Comparison of ENCODE assay signal across 11 cellular contexts in the genomic region with DNA sequence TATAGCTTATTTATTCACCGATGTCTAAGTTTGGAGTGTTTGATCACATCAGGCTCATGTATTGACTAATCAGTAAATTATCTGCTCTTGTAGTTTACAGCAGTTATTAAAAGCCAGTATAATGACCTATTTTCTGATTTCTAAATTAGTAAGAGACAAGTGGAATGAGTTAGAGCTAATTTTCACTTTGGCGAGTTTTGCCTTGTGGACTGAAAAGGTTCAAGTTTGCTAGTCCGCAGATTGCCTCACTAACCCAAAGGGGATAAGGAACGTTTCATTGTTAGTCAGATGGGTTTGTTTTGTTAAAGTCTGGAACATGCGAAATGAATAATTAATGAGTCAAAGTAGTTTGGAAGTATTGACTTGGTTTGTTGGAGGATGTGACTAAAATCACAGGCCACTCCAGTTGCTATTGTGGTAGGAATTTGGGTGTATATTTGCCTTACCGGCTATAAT. TPM values are rescaled to one million over a fixed set of nuclear protein-coding genes. Genes with fewer than 3 reads are reported as not detected.
DNase-seq lines count a peak whose midpoint lies in the region; ATAC-seq and TF ChIP-seq lines count a peak whose summit lies in the region.
"Had no signal": no experiment of that assay in that cellular context is flagged by ENCODE, and none has a peak within 500 bp of the region (broad histone marks: within the 10 kb centered on the region; RNA-seq: fewer than 3 reads in every experiment).

No MANE protein-coding gene starts in this region.

- H4K20me1 ChIP-seq in OCI-LY3 (ENCODE audit: insufficient read depth, low read length), result peaks cover 48% of the 10 kb centered on the region

- H3K4me3 Mint-ChIP-seq in CD4-positive, alpha-beta memory T cell, result peak overlapping the region in 5 of 8 donors; percentile 18 to 46 (median 27)

- POLR2A ChIA-PET in CD4-positive, alpha-beta memory T cell (lab: Charles Lee; ENCODE audit: partially characterized antibody), result interaction anchor here (0.5 to 6.6 kb wide), 6 partner anchors 11 to 1796 kb away, joined by 3 to 174 read pairs (median 14); partner anchors contain the start of genes RFX3 and SMARCA2

- H3K27ac ChIP-seq in CD4-positive, alpha-beta memory T cell (ENCODE audit: low read depth, low read length), result peak overlapping the region; percentile 50
- H3K27ac ChIP-seq in OCI-LY3 (ENCODE audit: low read length) (peak overlapping the region; percentile 50), foreskin keratinocyte (no peak overlapping the region)
- H3K27ac ChIP-seq: hepatocyte, right atrium auricular region had no signal

- H3K9me3 ChIP-seq in CD4-positive, alpha-beta memory T cell (ENCODE audit: control insufficient read depth in 1 of 2, low read length in 2 of 2), result no peaks in the 10 kb centered on the region
- H3K9me3 ChIP-seq in OCI-LY3 (ENCODE audit: insufficient read depth, low read length), result no peaks in the 10 kb centered on the region
- H3K9me3 ChIP-seq: right atrium auricular region had no signal

- H3K9me3 Mint-ChIP-seq in CD4-positive, alpha-beta memory T cell, result no peaks in the 10 kb centered on the region
- H3K9me3 Mint-ChIP-seq: activated T-helper 1 cell treated with anti-CD3 and anti-CD28 coated beads, Interleukin-12 subunit alpha, Interleukin-12 subunit beta, Interleukin-2, Interleukin-4 antibody, amounts not matched to agents 30 ng/mL and 10 ng/mL and 1 ng/mL, durations not matched to agents 14 hours and 24 hours and 36 hours had no signal

- TF ChIP-seq CTCF in OCI-LY3 (IDR thresholded peaks at IDR 0.05; ENCODE audit: low read depth, low read length) (no peak), foreskin keratinocyte (conservative IDR thresholded peaks at IDR 0.05) (no peak)

- H3K27me3 ChIP-seq in CD4-positive, alpha-beta memory T cell (ENCODE audit: insufficient read depth, low read length), result no peaks in the 10 kb centered on the region
- H3K27me3 ChIP-seq in OCI-LY3 (ENCODE audit: low read depth, low read length) (no peaks in the 10 kb centered on the region), foreskin keratinocyte (no peaks in the 10 kb centered on the region)
- H3K27me3 ChIP-seq: hepatocyte, right atrium auricular region had no signal

- H3K4me1 ChIP-seq in CD4-positive, alpha-beta memory T cell (ENCODE audit: insufficient read depth, low read length), result peaks cover 51% of the 10 kb centered on the region
- H3K4me1 ChIP-seq in OCI-LY3 (ENCODE audit: low read length) (peaks cover 70% of the 10 kb centered on the region), foreskin keratinocyte (peaks cover 11% of the 10 kb centered on the region)
- H3K4me1 ChIP-seq: right atrium auricular region had no signal

- H2AFZ ChIP-seq in OCI-LY3 (ENCODE audit: low read depth, low read length), result no peak overlapping the region
- H2AFZ ChIP-seq: hepatocyte had no signal

- H3K4me1 Mint-ChIP-seq in CD4-positive, alpha-beta memory T cell, result peaks cover 44 to 67% (median 55%) of the 10 kb centered on the region in 4 donors

- DNase-seq in CD4-positive, alpha-beta memory T cell, result no peak
- DNase-seq in foreskin keratinocyte, result peak in 1 of 2 donors; percentile 13
- DNase-seq in NCI-H2171 (lab: John Stamatoyannopoulos, UW), result no peak
- no peak for DNase-seq in NK-92 treated with Interleukin-12 subunit alpha and Interleukin-12 subunit beta, amount 100 ng/mL, for 24 hours (lab: John Stamatoyannopoulos, UW)
- DNase-seq in NCI-H2171 treated with DMSO at 0.1 percent for 48 hours (lab: John Stamatoyannopoulos, UW), result no peak

- CTCF ChIA-PET in CD4-positive, alpha-beta memory T cell (lab: Charles Lee; ENCODE audit: partially characterized antibody), result interaction anchor here (1.1 to 2.9 kb wide), 14 partner anchors 9 to 114 kb away, joined by 3 to 14 read pairs (median 4); partner anchors contain the start of gene SMARCA2

- H3K27ac Mint-ChIP-seq in CD4-positive, alpha-beta memory T cell, result peak overlapping the region; percentile 78 to 98 (median 92)

- H3K36me3 ChIP-seq in CD4-positive, alpha-beta memory T cell (ENCODE audit: insufficient read depth, low read length), result peaks cover 35% of the 10 kb centered on the region
- peaks cover 66% of the 10 kb centered on the region for H3K36me3 ChIP-seq in OCI-LY3 (replicated peaks; ENCODE audit: low read depth, low read length)

- peaks cover 34 to 59% of the 10 kb centered on the region in 2 donors for H3K36me3 Mint-ChIP-seq in CD4-positive, alpha-beta memory T cell

- H3K4me3 ChIP-seq in CD4-positive, alpha-beta memory T cell (ENCODE audit: low read length in 2 of 2), result no peak overlapping the region
- H3K4me3 ChIP-seq in OCI-LY3 (ENCODE audit: low read length), result peak overlapping the region; percentile 23
- H3K4me3 ChIP-seq: hepatocyte, right atrium auricular region had no signal

- H3K9ac ChIP-seq in OCI-LY3 (ENCODE audit: low read length), result no peak overlapping the region; the same call in 1 of the 2 replicates

- H3K27me3 Mint-ChIP-seq in CD4-positive, alpha-beta memory T cell, result no peaks in the 10 kb centered on the region

- H3K79me2 ChIP-seq in OCI-LY3 (ENCODE audit: low read length), result peaks cover 68% of the 10 kb centered on the region
- H3K79me2 ChIP-seq: hepatocyte had no signal

- intact Hi-C loops in CD4-positive, alpha-beta memory T cell (cut with micrococcal nuclease), result loop anchor here (2.0 to 10.0 kb wide), 2 partner anchors 14 to 110 kb away; no protein-coding TSS in a partner anchor

- ATAC-seq in GM19463 (IDR thresholded peaks at IDR 0.05; ENCODE audit: unreplicated experiment) (peak; percentile 36), foreskin keratinocyte (peak; percentile 62), HG02970 (IDR thresholded peaks at IDR 0.05; ENCODE audit: low FRiP score, unreplicated experiment) (no peak)

- H3K4me2 ChIP-seq in OCI-LY3 (ENCODE audit: low read length), result peak overlapping the region; percentile 59
- H3K4me2 ChIP-seq: hepatocyte had no signal

RNA-seq across cellular contexts. Expression of gene SMARCA2, which starts 40.1 kb away (rescaled TPM):
- total RNA-seq in CD4-positive, alpha-beta memory T cell, result 100 to 1,000 TPM; 227 to 245 TPM
- 10 to 100 TPM; 18.5 to 57.4 TPM for polyA plus RNA-seq in CD4-positive, alpha-beta memory T cell
- 46.0 and 47.3 TPM in 2 replicates for total RNA-seq in foreskin keratinocyte
- 18.4 and 21.6 TPM in 2 replicates for polyA plus RNA-seq in foreskin keratinocyte
